1 cellular context compared by ENCODE assay signal in genomic region chr7:84811427-84811826, GRCh38.
TF ChIP-seq lines count a peak whose summit lies in the region.

No MANE protein-coding gene starts in this region.

TF ChIP-seq in WTC11, 78 proteins besides CTCF, POLR2A, EP300 and RAD21 (continued from another document):
- TF ChIP-seq ATF6 (CRISPR knock-in tag; IDR thresholded peaks at IDR 0.05) (no peak), ATF3 (CRISPR knock-in tag; conservative IDR thresholded peaks at IDR 0.05) (no peak), NFATC4 (CRISPR knock-in tag; IDR thresholded peaks at IDR 0.05) (no peak), NR2C2 (CRISPR knock-in tag; IDR thresholded peaks at IDR 0.05) (no peak)
